8 cellular contexts compared by ENCODE assay signal in genomic region chr11:12287009-12287373, GRCh38.
DNase-seq lines count a peak whose midpoint lies in the region; ATAC-seq, FAIRE-seq and TF ChIP-seq lines count a peak whose summit lies in the region.

No MANE protein-coding gene starts in this region.

- H3K27me3 Mint-ChIP-seq in GM23338 (ENCODE audit: insufficient read depth, low read depth, poor library complexity) = peaks cover 7% of the 10 kb centered on the region

- in situ Hi-C loops in KBM-7 (cut with MboI; ENCODE audit: low pct_unique_long_range_greater_than_20kb, low sequenced_read_pairs) = no loop called here

- peak; percentile 99 for FAIRE-seq in endothelial cell of umbilical vein (lab: Jason Lieb, UNC)

- dilution Hi-C loops in endothelial cell of umbilical vein (cut with MboI; ENCODE audit: extremely low pct_ligation_motif_present, low sequenced_read_pairs) = no loop called here

- peaks cover 7% of the 10 kb centered on the region for H3K4me1 Mint-ChIP-seq in GM23338

- POLR2A ChIA-PET in A673 (lab: Charles Lee; ENCODE audit: low non-redundant PET) (no interaction called here), endothelial cell of umbilical vein (lab: Charles Lee) (interaction anchor here (0.6 to 1.2 kb wide), 4 partner anchors 86 to 452 kb away, joined by 3 to 5 read pairs (median 4); no protein-coding TSS in a partner anchor)

- TF ChIP-seq CTCF in A673 (conservative IDR thresholded peaks at IDR 0.05; ENCODE audit: low read depth, low read length) (no peak), KMS-11 (conservative IDR thresholded peaks at IDR 0.05; ENCODE audit: low read depth, low read length) (no peak), endothelial cell of umbilical vein (IDR thresholded peaks at IDR 0.05; ENCODE audit: extremely low read depth in 1 of 2, insufficient read depth in 1 of 2, low read depth in 1 of 2, low read length in 2 of 2) (no peak), mucosa of descending colon (IDR thresholded peaks at IDR 0.05) (no peak), GM23338 (conservative IDR thresholded peaks at IDR 0.05; ENCODE audit: low read depth in 2 of 2) (no peak)

- H3K36me3 ChIP-seq in A673 (ENCODE audit: insufficient read depth, low read length, poor library complexity, severe bottlenecking) (no peaks in the 10 kb centered on the region), KMS-11 (ENCODE audit: insufficient read depth) (no peaks in the 10 kb centered on the region), endothelial cell of umbilical vein (ENCODE audit: control insufficient read depth in 2 of 2, extremely low read depth in 1 of 2, insufficient read depth in 2 of 2, low read length in 2 of 2) (no peaks in the 10 kb centered on the region), mucosa of descending colon (ENCODE audit: low read depth) (no peaks in the 10 kb centered on the region), GM23338 (ENCODE audit: insufficient read depth) (no peaks in the 10 kb centered on the region)

- H3K4me2 ChIP-seq in KMS-11 = no peak overlapping the region
- H3K4me2 ChIP-seq in endothelial cell of umbilical vein (ENCODE audit: insufficient read depth, low read length) = peak overlapping the region; percentile 53
- H3K4me2 ChIP-seq in GM23338 = no peak overlapping the region

- H2AFZ ChIP-seq in KMS-11 (ENCODE audit: low read depth) (peak overlapping the region; percentile 69; the same call in 1 of the 2 replicates), endothelial cell of umbilical vein (ENCODE audit: low read depth, low read length) (no peak overlapping the region), GM23338 (no peak overlapping the region)

- H3K9me2 ChIP-seq in GM23338 (ENCODE audit: insufficient read depth) = no peaks in the 10 kb centered on the region

- H3K9me1 ChIP-seq in endothelial cell of umbilical vein (replicated peaks; ENCODE audit: control insufficient read depth, extremely low read depth, insufficient read depth, low read length) = no peaks in the 10 kb centered on the region

- no peaks in the 10 kb centered on the region; the same call in 2 of the 3 replicates for H3K36me3 Mint-ChIP-seq in GM23338 (ENCODE audit: low read depth)

- peak; percentile 65 for TF ChIP-seq POLR2A in endothelial cell of umbilical vein (IDR thresholded peaks at IDR 0.05; ENCODE audit: low read depth, low read length)

- H3K9ac ChIP-seq in KMS-11 (no peak overlapping the region), endothelial cell of umbilical vein (replicated peaks; ENCODE audit: extremely low read depth, insufficient read depth, low read length) (peak overlapping the region; percentile 77)

- H3K79me2 ChIP-seq in KMS-11 (ENCODE audit: insufficient read depth, low read depth) (no peaks in the 10 kb centered on the region), endothelial cell of umbilical vein (ENCODE audit: control insufficient read depth, insufficient read depth, low read length) (no peaks in the 10 kb centered on the region), GM23338 (replicated peaks; ENCODE audit: insufficient read depth) (no peaks in the 10 kb centered on the region)

- no peaks in the 10 kb centered on the region for H3K27me3 ChIP-seq in A673 (replicated peaks; ENCODE audit: insufficient read depth, low read depth, low read length, poor library complexity)
- H3K27me3 ChIP-seq in KMS-11 (ENCODE audit: insufficient read depth, low read depth) = no peaks in the 10 kb centered on the region
- no peaks in the 10 kb centered on the region for H3K27me3 ChIP-seq in endothelial cell of umbilical vein (ENCODE audit: control insufficient read depth in 2 of 2, insufficient read depth in 2 of 2, low read length in 2 of 2)
- H3K27me3 ChIP-seq in GM23338 (ENCODE audit: insufficient read depth) = no peaks in the 10 kb centered on the region

- H3K4me3 ChIP-seq in A673 (ENCODE audit: low read depth, low read length, poor library complexity, severe bottlenecking) (no peak overlapping the region), KMS-11 (IDR thresholded peaks at IDR 0.05; ENCODE audit: insufficient read depth, low read depth, low read length) (no peak overlapping the region), endothelial cell of umbilical vein (replicated peaks in 1 of 3; ENCODE audit: insufficient read depth in 1 of 3, low read depth in 1 of 3, low read length in 3 of 3) (peak overlapping the region in 1 of 3 experiments; percentile 45), mucosa of descending colon (no peak overlapping the region), GM23338 (no peak overlapping the region)

- DNase-seq in A673 (ENCODE audit: low spot score) (peak; percentile 73), endothelial cell of umbilical vein (ENCODE audit: low read depth, low spot score) (peak; percentile 77), mucosa of descending colon (no peak), NCI-H2081 treated with DMSO at 0.1 percent for 48 hours (lab: John Stamatoyannopoulos, UW) (no peak), KBM-7 (no peak), GM23338 (ENCODE audit: low spot score) (no peak)

- BruUV-seq in A673 (replicated peaks; lab: Mats Ljungman, UMichigan) (no TSS peak), endothelial cell of umbilical vein (replicated peaks; lab: Mats Ljungman, UMichigan) (no TSS peak)

- intact Hi-C loops in A673 (cut with micrococcal nuclease; ENCODE audit: unreplicated experiment) = loop anchor here (5.0 to 10.0 kb wide), 2 partner anchors 45 to 352 kb away; no protein-coding TSS in a partner anchor
- intact Hi-C loops in endothelial cell of umbilical vein (cut with micrococcal nuclease) = loop anchor here (2.0 to 5.0 kb wide), 6 partner anchors 86 to 540 kb away; partner anchors contain the start of gene USP47
- intact Hi-C loops in mucosa of descending colon (cut with DNase I, micrococcal nuclease) = no loop called here

- no peaks in the 10 kb centered on the region for H3F3A ChIP-seq in GM23338 (replicated peaks; ENCODE audit: low read depth)

- no peaks in the 10 kb centered on the region for H3K9me3 ChIP-seq in A673 (ENCODE audit: low read depth, low read length, poor library complexity, severe bottlenecking)
- no peaks in the 10 kb centered on the region for H3K9me3 ChIP-seq in endothelial cell of umbilical vein (replicated peaks; ENCODE audit: control insufficient read depth, insufficient read depth, low read length)
- no peaks in the 10 kb centered on the region for H3K9me3 ChIP-seq in mucosa of descending colon

- H4K20me1 ChIP-seq in KMS-11 (ENCODE audit: insufficient read depth) (no peaks in the 10 kb centered on the region), endothelial cell of umbilical vein (replicated peaks; ENCODE audit: control insufficient read depth, extremely low read depth, insufficient read depth, low read length) (no peaks in the 10 kb centered on the region), GM23338 (replicated peaks; ENCODE audit: insufficient read depth) (no peaks in the 10 kb centered on the region)

- H3K27ac ChIP-seq in A673 (ENCODE audit: low read depth, low read length, poor library complexity, severe bottlenecking) (no peak overlapping the region), KMS-11 (no peak overlapping the region), endothelial cell of umbilical vein (ENCODE audit: insufficient read depth, low read depth, low read length) (peak overlapping the region; percentile 97), GM23338 (ENCODE audit: low read depth) (no peak overlapping the region)

- ATAC-seq in mucosa of descending colon = peak; percentile 26
- ATAC-seq in GM23338 = no peak
- no peak for ATAC-seq in GM19463 (IDR thresholded peaks at IDR 0.05; ENCODE audit: unreplicated experiment)

- no peaks in the 10 kb centered on the region for H3K4me1 ChIP-seq in A673 (ENCODE audit: insufficient read depth, low read length, poor library complexity, severe bottlenecking)
- H3K4me1 ChIP-seq in KMS-11 (ENCODE audit: low read depth, poor library complexity, severe bottlenecking) = peaks cover 32% of the 10 kb centered on the region
- H3K4me1 ChIP-seq in endothelial cell of umbilical vein (ENCODE audit: control insufficient read depth, extremely low read depth, insufficient read depth, low read length) = peaks cover 44% of the 10 kb centered on the region
- H3K4me1 ChIP-seq in mucosa of descending colon (ENCODE audit: low read depth) = no peaks in the 10 kb centered on the region
- no peaks in the 10 kb centered on the region; the same call in 1 of the 2 replicates for H3K4me1 ChIP-seq in GM23338 (ENCODE audit: insufficient read depth)

- CTCF ChIA-PET in A673 (lab: Charles Lee) = interaction anchor here (0.6 to 1.6 kb wide), 2 partner anchors 243 to 582 kb away, joined by 4 read pairs; no protein-coding TSS in a partner anchor
- CTCF ChIA-PET in endothelial cell of umbilical vein (lab: Charles Lee) = interaction anchor here (0.7 to 7.9 kb wide), 11 partner anchors 9 to 674 kb away, joined by 3 to 219 read pairs (median 3); partner anchors contain the start of gene PARVA

- no peak overlapping the region for H3K27ac Mint-ChIP-seq in GM23338

- no peak overlapping the region for H3K4me3 Mint-ChIP-seq in GM23338

- no peaks in the 10 kb centered on the region for H3K9me3 Mint-ChIP-seq in GM23338

TF ChIP-seq in endothelial cell of umbilical vein, 7 proteins besides CTCF, POLR2A, EP300 and RAD21:
- TF ChIP-seq POLR2AphosphoS5 (IDR thresholded peaks at IDR 0.05; ENCODE audit: insufficient read depth, low read depth, low read length) (peak; percentile 69), JUN (IDR thresholded peaks at IDR 0.05; ENCODE audit: borderline replicate concordance, insufficient read depth, insufficient read length, low read depth) (peak; percentile 44), FOS (IDR thresholded peaks at IDR 0.05; ENCODE audit: borderline replicate concordance, insufficient read depth, low read length) (peak; percentile 80), EZH2 (IDR thresholded peaks at IDR 0.05; ENCODE audit: borderline replicate concordance, low read depth, low read length, severe bottlenecking) (no peak)
TF ChIP-seq in endothelial cell of umbilical vein: peak in this region for 3.

TF ChIP-seq in GM23338, 12 proteins besides CTCF, POLR2A, EP300 and RAD21 (continues in another document):
- no peak for TF ChIP-seq POLR2AphosphoS5 (IDR thresholded peaks at IDR 0.05; ENCODE audit: low read depth)

Comparison
In these comparisons a context has a peak if more than half of its experiments do, and no peak if none do; other contexts are left out.
1. DNase-seq: peak in A673 (single experiment) and endothelial cell of umbilical vein (single experiment); none in mucosa of descending colon (0 of 3), NCI-H2081 treated with DMSO at 0.1 percent for 48 hours (single experiment), KBM-7 (single experiment) and GM23338 (single experiment).
2. intact Hi-C loops: an anchor here in A673 (5.0 to 10.0 kb wide) and endothelial cell of umbilical vein (2.0 to 5.0 kb wide); none called in mucosa of descending colon.